Comparison of ENCODE assay signal across 22 cellular contexts in genomic region chr6:315921-316752, GRCh38. TPM values are rescaled to one million over a fixed set of nuclear protein-coding genes. Genes with fewer than 3 reads are reported as not detected.
A peak's percentile ranks its signal among the peaks of the same experiment; 100 is the strongest.
DNase-seq lines count a peak whose midpoint lies in the region; ATAC-seq and TF ChIP-seq lines count a peak whose summit lies in the region.
"Had no signal": no experiment of that assay in that cellular context is flagged by ENCODE, and none has a peak within 500 bp of the region (broad histone marks: within the 10 kb centered on the region; RNA-seq: fewer than 3 reads in every experiment).

No MANE protein-coding gene starts in this region.

- peaks cover 9% of the 10 kb centered on the region for H3K36me3 Mint-ChIP-seq in T-helper 2 cell treated with Interferon-gamma antibody and Interleukin-4, amounts not matched to agents 5 μg/mL and 100 μg/mL, for 36 hours (ENCODE audit: low read depth)

- no peak overlapping the region for H3K27ac Mint-ChIP-seq in T-helper 2 cell treated with Interferon-gamma antibody and Interleukin-4, amounts not matched to agents 5 μg/mL and 100 μg/mL, for 36 hours
- H3K27ac Mint-ChIP-seq: activated naive CD4-positive, alpha-beta T cell treated with anti-CD3 and anti-CD28 coated beads, Interleukin-2, amount 10 ng/mL, durations not matched to agents 7 days and 5 days; T-helper 1 cell treated with Interleukin-12 subunit alpha and Interleukin-12 subunit beta and Interleukin-4 antibody, amounts not matched to agents 30 μg/mL and 1 μg/mL, for 36 hours had no signal

- H3K9me3 ChIP-seq in right lobe of liver (no peaks in the 10 kb centered on the region), esophagus squamous epithelium (no peaks in the 10 kb centered on the region)
- H3K9me3 ChIP-seq: lower lobe of right lung had no signal

- TF ChIP-seq POLR2A in right lobe of liver (IDR thresholded peaks at IDR 0.05) (no peak), esophagus squamous epithelium (IDR thresholded peaks at IDR 0.05) (no peak)

- peaks cover 0 to 21% (median 0%) of the 10 kb centered on the region in 4 donors for H3K4me1 ChIP-seq in right lobe of liver
- H3K4me1 ChIP-seq in esophagus squamous epithelium = peaks cover 13 to 47% (median 16%) of the 10 kb centered on the region in 3 donors

- H3K27ac ChIP-seq in right lobe of liver = no peak overlapping the region
- no peak overlapping the region for H3K27ac ChIP-seq in esophagus squamous epithelium
- H3K27ac ChIP-seq: HL-60, lower lobe of right lung had no signal

- H3K9me3 Mint-ChIP-seq in T-helper 2 cell treated with Interferon-gamma antibody and Interleukin-4, amounts not matched to agents 5 μg/mL and 100 μg/mL, for 36 hours = no peaks in the 10 kb centered on the region
- H3K9me3 Mint-ChIP-seq: activated naive CD4-positive, alpha-beta T cell treated with anti-CD3 and anti-CD28 coated beads, Interleukin-2, amount 10 ng/mL, durations not matched to agents 7 days and 5 days; T-helper 1 cell treated with Interleukin-12 subunit alpha and Interleukin-12 subunit beta and Interleukin-4 antibody, amounts not matched to agents 30 μg/mL and 1 μg/mL, for 36 hours had no signal

- TF ChIP-seq CTCF in GM12864 (IDR thresholded peaks at IDR 0.05; ENCODE audit: low read depth, low read length, missing control alignments) (no peak), right lobe of liver (IDR thresholded peaks at IDR 0.05) (no peak), esophagus squamous epithelium (IDR thresholded peaks at IDR 0.05) (no peak)

- no peak overlapping the region for H3K4me3 ChIP-seq in GM12864 (ENCODE audit: low read depth, low read length)
- H3K4me3 ChIP-seq in right lobe of liver = no peak overlapping the region
- no peak overlapping the region for H3K4me3 ChIP-seq in esophagus squamous epithelium
- H3K4me3 ChIP-seq: lower lobe of right lung had no signal

- 58% methylated on average over 10 of the region's 10 CpGs for WGBS in right lobe of liver (ENCODE audit: insufficient coverage, low coverage, low lambda C conversion rate, missing lambda C conversion rate)
- WGBS in esophagus squamous epithelium, 2 donors = 79 to 83% methylated on average over 10 of the region's 10 CpGs

- H3K36me3 ChIP-seq in right lobe of liver (no peaks in the 10 kb centered on the region), esophagus squamous epithelium (peaks cover 0 to 15% (median 0%) of the 10 kb centered on the region in 3 donors)
- H3K36me3 ChIP-seq: lower lobe of right lung had no signal

- H3K27me3 Mint-ChIP-seq in T-helper 2 cell treated with Interferon-gamma antibody and Interleukin-4, amounts not matched to agents 5 μg/mL and 100 μg/mL, for 36 hours (ENCODE audit: low read depth) = no peaks in the 10 kb centered on the region
- H3K27me3 Mint-ChIP-seq: activated naive CD4-positive, alpha-beta T cell treated with anti-CD3 and anti-CD28 coated beads, Interleukin-2, amount 10 ng/mL, durations not matched to agents 7 days and 5 days had no signal

- H3K4me1 Mint-ChIP-seq in T-helper 2 cell treated with Interferon-gamma antibody and Interleukin-4, amounts not matched to agents 5 μg/mL and 100 μg/mL, for 36 hours (ENCODE audit: low read depth) = peaks cover 44% of the 10 kb centered on the region

- peak; percentile 15 for ATAC-seq in GM21360 (IDR thresholded peaks at IDR 0.05; ENCODE audit: unreplicated experiment)
- ATAC-seq in HG03565 (IDR thresholded peaks at IDR 0.05; ENCODE audit: unreplicated experiment) = peak; percentile 21
- ATAC-seq in right lobe of liver = no peak
- ATAC-seq: esophagus mucosa, lower lobe of right lung had no signal

- intact Hi-C loops in right lobe of liver (cut with DNase I) = no loop called here
- intact Hi-C loops in esophagus squamous epithelium (cut with DNase I) = no loop called here

- H3K4me3 Mint-ChIP-seq in T-helper 2 cell treated with Interferon-gamma antibody and Interleukin-4, amounts not matched to agents 5 μg/mL and 100 μg/mL, for 36 hours = no peak overlapping the region
- H3K4me3 Mint-ChIP-seq: activated naive CD4-positive, alpha-beta T cell treated with anti-CD3 and anti-CD28 coated beads, Interleukin-2, amount 10 ng/mL, durations not matched to agents 7 days and 5 days; nephron progenitor cell; T-helper 1 cell treated with Interleukin-12 subunit alpha and Interleukin-12 subunit beta and Interleukin-4 antibody, amounts not matched to agents 30 μg/mL and 1 μg/mL, for 36 hours had no signal

- peak; percentile 75 for DNase-seq in GM12864 (ENCODE audit: low read depth)
- peak; percentile 36 for DNase-seq in myocyte (ENCODE audit: low read depth)
- no peak for DNase-seq in T-helper 2 cell treated with Interferon-gamma antibody and Interleukin-4, amounts not matched to agents 5 μg/mL and 100 μg/mL, for 36 hours (ENCODE audit: low spot score)
- no peak for DNase-seq in right lobe of liver
- no peak for DNase-seq in cerebellum (ENCODE audit: low spot score)
- no peak for DNase-seq in esophagus squamous epithelium (lab: John Stamatoyannopoulos, UW)
- DNase-seq: activated CD4-positive, CD25-positive, alpha-beta regulatory T cell treated with anti-CD3 and anti-CD28 coated beads, Interleukin-2, amount 50 U/mL, for 72 hours; activated naive CD4-positive, alpha-beta T cell treated with anti-CD3 and anti-CD28 coated beads, Interleukin-2, amount 10 ng/mL, durations not matched to agents 7 days and 5 days; DMS 273 treated with DMSO at 0.1 percent for 48 hours; glutamatergic neuron; H7; immature natural killer cell; Karpas-422; lower lobe of right lung; NCI-H1417 treated with DMSO at 0.1 percent for 48 hours; nephron progenitor cell; Right ventricle myocardium superior had no signal

- no peaks in the 10 kb centered on the region for H3K27me3 ChIP-seq in right lobe of liver
- no peaks in the 10 kb centered on the region for H3K27me3 ChIP-seq in esophagus squamous epithelium

RNA-seq across cellular contexts. Expression of gene DUSP22, which starts 23.9 kb away (rescaled TPM):
- total RNA-seq in myocyte (29.0 and 46.4 TPM in 2 replicates), right lobe of liver (10 to 100 TPM; 20.6 to 24.8 (median 21.3) TPM), cerebellum (26.0 TPM), esophagus squamous epithelium (10 to 100 TPM; 34.2 to 54.6 (median 45.2) TPM)
- 32.6 TPM for polyA plus RNA-seq in myocyte (2012)

Comparison
In these comparisons a context has a peak if more than half of its experiments do, and no peak if none do; other contexts are left out.
1. DNase-seq: peak in GM12864 (single experiment) and myocyte (single experiment); none in T-helper 2 cell treated with Interferon-gamma antibody and Interleukin-4, amounts not matched to agents 5 μg/mL and 100 μg/mL, for 36 hours (single experiment), right lobe of liver (0 of 3), cerebellum (single experiment) and esophagus squamous epithelium (single experiment).
2. ATAC-seq: peak in GM21360 (single experiment) and HG03565 (single experiment); none in right lobe of liver (0 of 4).